In the genomic region with DNA sequence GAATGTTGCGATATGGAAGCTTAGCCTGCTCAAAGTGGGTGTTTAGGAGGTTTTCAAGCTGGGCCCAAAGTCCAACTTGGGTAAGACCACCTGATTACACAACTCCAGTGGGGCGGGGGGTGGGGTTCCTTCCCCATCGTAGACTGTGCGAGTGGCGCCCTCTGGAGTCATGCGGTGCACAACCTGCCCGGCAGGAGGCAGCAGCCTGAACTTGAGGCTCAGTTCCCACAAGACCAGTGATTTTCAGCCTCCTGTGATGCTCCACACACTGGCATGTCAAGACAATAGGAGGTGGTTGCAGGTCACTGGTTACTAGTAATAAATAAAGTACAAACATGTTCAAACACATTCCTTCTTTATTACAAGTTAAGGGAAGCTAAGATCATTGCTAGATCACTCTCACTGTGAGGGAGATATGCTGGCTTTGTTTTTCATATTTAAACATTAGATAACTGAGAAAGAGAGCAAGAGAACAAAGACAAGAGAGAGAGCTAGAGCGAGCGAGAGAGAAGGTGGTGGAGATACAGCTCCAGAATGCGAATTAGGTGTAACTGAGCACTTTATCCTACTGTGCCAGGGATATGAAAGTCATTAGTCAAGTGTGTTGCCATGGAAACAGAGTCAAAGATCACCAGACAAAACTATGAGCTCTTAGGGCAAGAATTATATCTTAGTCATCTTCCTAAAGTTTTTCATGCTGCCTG, we compare ENCODE assay signal across 8 cellular contexts.
DNase-seq lines count a peak whose midpoint lies in the region; FAIRE-seq and TF ChIP-seq lines count a peak whose summit lies in the region.

No MANE protein-coding gene starts in this region.

- DNase-seq in Daoy (ENCODE audit: low read depth) (peak; percentile 67), medulla oblongata (ENCODE audit: extremely low spot score) (no peak), NCI-H128 (lab: John Stamatoyannopoulos, UW; ENCODE audit: unreplicated experiment) (no peak), GM19239 (ENCODE audit: insufficient read length, low spot score) (no peak), COR-L47 (lab: John Stamatoyannopoulos, UW) (no peak)

- H3K4me3 ChIP-seq in HEK293 (ENCODE audit: low read depth, low read length) (no peak overlapping the region), WI38 (ENCODE audit: low read depth, low read length) (no peak overlapping the region), liver (ENCODE audit: low read depth in 1 of 3, low read length in 3 of 3) (no peak overlapping the region)

- no peaks in the 10 kb centered on the region for H3K27me3 ChIP-seq in liver (ENCODE audit: control insufficient read depth in 4 of 4, insufficient read depth in 4 of 4, low read length in 3 of 4)

- 44% methylated on average over 10 of the region's 10 CpGs for WGBS in liver

- no peak for FAIRE-seq in GM19239 (lab: Jason Lieb, UNC)

- TF ChIP-seq RAD21 in liver (IDR thresholded peaks at IDR 0.05): peak in 1 of 2 donors; percentile 56

- no peaks in the 10 kb centered on the region for H3K36me3 ChIP-seq in HEK293 (ENCODE audit: control insufficient read depth in 2 of 2, insufficient read depth in 1 of 2, low read length in 2 of 2)
- no peaks in the 10 kb centered on the region for H3K36me3 ChIP-seq in liver (ENCODE audit: control insufficient read depth in 4 of 4, insufficient read depth in 3 of 4, low read depth in 1 of 4, low read length in 3 of 4)

- peaks cover 8% of the 10 kb centered on the region for H3K4me1 ChIP-seq in HEK293 (ENCODE audit: control insufficient read depth, insufficient read depth, low read length)
- no peaks in the 10 kb centered on the region for H3K4me1 ChIP-seq in liver (ENCODE audit: control insufficient read depth in 4 of 4, insufficient read depth in 4 of 4, low read length in 3 of 4)

- POLR2A ChIA-PET in HEK293 (lab: Yijun Ruan, JAX): no interaction called here

- no peaks in the 10 kb centered on the region for H3K9me3 ChIP-seq in HEK293 (ENCODE audit: control insufficient read depth, insufficient read depth, low read depth, low read length)
- no peaks in the 10 kb centered on the region for H3K9me3 ChIP-seq in liver (ENCODE audit: control insufficient read depth in 4 of 4, low read length in 3 of 4)

- CTCF ChIA-PET in HEK293 (lab: Yijun Ruan, JAX): interaction anchor here (0.6 to 2.2 kb wide), 48 partner anchors 8 to 944 kb away, joined by 3 to 16 read pairs (median 4); no protein-coding TSS in a partner anchor

- H3K27ac ChIP-seq in HEK293 (ENCODE audit: extremely low read depth, low read depth, low read length) (no peak overlapping the region), liver (ENCODE audit: low read depth in 1 of 2, low read length in 2 of 2) (no peak overlapping the region)

- peak; percentile 25; the same call in 1 of the 2 replicates for TF ChIP-seq CTCF in HEK293 (tag by site-specific recombination; IDR thresholded peaks at IDR 0.05)
- 0 out of 2 replicates have a peak, but pooled peaks have one; percentile 18 for TF ChIP-seq CTCF in WI38 (IDR thresholded peaks at IDR 0.05; ENCODE audit: low read depth, low read length)
- peak; percentile 13 for TF ChIP-seq CTCF in liver (IDR thresholded peaks at IDR 0.05; ENCODE audit: low read depth, low read length, missing input control)

- H3K9ac ChIP-seq in liver (ENCODE audit: low read depth in 1 of 2, low read length in 2 of 2): no peak overlapping the region

TF ChIP-seq in HEK293, 187 proteins besides CTCF, POLR2A, EP300 and RAD21 (continues in another document):
- TF ChIP-seq, protein P1, sequence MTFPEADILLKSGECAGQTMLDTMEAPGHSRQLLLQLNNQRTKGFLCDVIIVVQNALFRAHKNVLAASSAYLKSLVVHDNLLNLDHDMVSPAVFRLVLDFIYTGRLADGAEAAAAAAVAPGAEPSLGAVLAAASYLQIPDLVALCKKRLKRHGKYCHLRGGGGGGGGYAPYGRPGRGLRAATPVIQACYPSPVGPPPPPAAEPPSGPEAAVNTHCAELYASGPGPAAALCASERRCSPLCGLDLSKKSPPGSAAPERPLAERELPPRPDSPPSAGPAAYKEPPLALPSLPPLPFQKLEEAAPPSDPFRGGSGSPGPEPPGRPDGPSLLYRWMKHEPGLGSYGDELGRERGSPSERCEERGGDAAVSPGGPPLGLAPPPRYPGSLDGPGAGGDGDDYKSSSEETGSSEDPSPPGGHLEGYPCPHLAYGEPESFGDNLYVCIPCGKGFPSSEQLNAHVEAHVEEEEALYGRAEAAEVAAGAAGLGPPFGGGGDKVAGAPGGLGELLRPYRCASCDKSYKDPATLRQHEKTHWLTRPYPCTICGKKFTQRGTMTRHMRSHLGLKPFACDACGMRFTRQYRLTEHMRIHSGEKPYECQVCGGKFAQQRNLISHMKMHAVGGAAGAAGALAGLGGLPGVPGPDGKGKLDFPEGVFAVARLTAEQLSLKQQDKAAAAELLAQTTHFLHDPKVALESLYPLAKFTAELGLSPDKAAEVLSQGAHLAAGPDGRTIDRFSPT (tag by site-specific recombination; IDR thresholded peaks at IDR 0.05): no peak
- no peak for TF ChIP-seq ZNF501 (tag by site-specific recombination; IDR thresholded peaks at IDR 0.05)
- TF ChIP-seq, protein P2, sequence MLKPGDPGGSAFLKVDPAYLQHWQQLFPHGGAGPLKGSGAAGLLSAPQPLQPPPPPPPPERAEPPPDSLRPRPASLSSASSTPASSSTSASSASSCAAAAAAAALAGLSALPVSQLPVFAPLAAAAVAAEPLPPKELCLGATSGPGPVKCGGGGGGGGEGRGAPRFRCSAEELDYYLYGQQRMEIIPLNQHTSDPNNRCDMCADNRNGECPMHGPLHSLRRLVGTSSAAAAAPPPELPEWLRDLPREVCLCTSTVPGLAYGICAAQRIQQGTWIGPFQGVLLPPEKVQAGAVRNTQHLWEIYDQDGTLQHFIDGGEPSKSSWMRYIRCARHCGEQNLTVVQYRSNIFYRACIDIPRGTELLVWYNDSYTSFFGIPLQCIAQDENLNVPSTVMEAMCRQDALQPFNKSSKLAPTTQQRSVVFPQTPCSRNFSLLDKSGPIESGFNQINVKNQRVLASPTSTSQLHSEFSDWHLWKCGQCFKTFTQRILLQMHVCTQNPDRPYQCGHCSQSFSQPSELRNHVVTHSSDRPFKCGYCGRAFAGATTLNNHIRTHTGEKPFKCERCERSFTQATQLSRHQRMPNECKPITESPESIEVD (tag by site-specific recombination; IDR thresholded peaks at IDR 0.05): 0 out of 2 replicates have a peak, but pooled peaks have one; percentile 14
- no peak for TF ChIP-seq IKZF3 (tag by site-specific recombination; IDR thresholded peaks at IDR 0.05)
- peak; percentile 38; the same call in 1 of the 2 replicates for TF ChIP-seq TRIM28 (IDR thresholded peaks at IDR 0.05; ENCODE audit: borderline replicate concordance, low read length)
- TF ChIP-seq ZNF596 (tag by site-specific recombination; IDR thresholded peaks at IDR 0.05): peak; percentile 64
- TF ChIP-seq ZNF677 (tag by site-specific recombination; IDR thresholded peaks at IDR 0.05): no peak

TF ChIP-seq in liver, 16 proteins besides CTCF, POLR2A, EP300 and RAD21:
- TF ChIP-seq, protein P3, sequence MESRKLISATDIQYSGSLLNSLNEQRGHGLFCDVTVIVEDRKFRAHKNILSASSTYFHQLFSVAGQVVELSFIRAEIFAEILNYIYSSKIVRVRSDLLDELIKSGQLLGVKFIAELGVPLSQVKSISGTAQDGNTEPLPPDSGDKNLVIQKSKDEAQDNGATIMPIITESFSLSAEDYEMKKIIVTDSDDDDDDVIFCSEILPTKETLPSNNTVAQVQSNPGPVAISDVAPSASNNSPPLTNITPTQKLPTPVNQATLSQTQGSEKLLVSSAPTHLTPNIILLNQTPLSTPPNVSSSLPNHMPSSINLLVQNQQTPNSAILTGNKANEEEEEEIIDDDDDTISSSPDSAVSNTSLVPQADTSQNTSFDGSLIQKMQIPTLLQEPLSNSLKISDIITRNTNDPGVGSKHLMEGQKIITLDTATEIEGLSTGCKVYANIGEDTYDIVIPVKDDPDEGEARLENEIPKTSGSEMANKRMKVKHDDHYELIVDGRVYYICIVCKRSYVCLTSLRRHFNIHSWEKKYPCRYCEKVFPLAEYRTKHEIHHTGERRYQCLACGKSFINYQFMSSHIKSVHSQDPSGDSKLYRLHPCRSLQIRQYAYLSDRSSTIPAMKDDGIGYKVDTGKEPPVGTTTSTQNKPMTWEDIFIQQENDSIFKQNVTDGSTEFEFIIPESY (IDR thresholded peaks at IDR 0.05): no peak
- TF ChIP-seq HNF4A (conservative IDR thresholded peaks at IDR 0.05): peak; percentile 31 to 60
TF ChIP-seq in liver: peak in this region for 1.
